31 cellular contexts compared by ENCODE assay signal in the genomic region with DNA sequence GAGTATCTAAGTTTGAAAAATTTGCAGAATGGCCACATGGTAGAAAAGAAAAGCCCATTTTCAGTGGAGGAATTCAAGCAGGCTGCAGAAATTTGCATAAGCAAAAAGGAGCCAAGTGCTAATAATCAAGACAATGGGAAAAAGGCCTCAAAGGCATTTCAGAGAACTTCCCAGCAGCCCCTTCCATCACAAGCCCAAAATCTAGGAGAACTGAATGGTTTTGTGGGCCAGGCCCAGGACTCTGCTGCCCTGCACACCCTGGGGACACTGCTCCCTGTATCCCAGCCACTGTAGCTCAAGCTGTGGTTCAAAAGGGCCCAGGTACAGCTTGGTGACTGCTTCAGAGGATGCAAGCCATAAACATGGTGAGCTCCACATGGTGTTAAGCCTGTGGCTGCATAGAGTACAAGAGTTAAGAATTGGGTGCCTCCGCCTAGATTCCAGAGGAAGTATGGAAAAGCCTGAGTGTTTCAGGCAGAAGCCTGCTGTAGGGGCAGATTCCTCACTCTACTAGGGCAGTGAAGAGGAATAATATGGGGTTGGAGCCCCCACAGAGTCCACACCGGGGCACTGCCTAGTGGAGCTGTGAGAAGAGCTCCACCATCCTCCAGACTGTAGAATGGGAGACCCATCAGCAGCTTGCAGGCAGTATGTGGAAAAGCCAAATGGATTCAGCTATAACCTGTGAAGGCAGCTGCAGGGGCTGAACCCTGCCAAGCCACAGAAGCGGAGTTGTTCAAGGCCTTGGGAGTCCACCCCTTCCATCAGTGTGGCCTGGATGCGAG.
"Had no signal": no experiment of that assay in that cellular context is flagged by ENCODE, and none has a peak within 500 bp of the region (broad histone marks: within the 10 kb centered on the region; RNA-seq: fewer than 3 reads in every experiment).

No MANE protein-coding gene starts in this region.

- H3K27ac ChIP-seq: adrenal gland, cardiac muscle cell, coronary artery, gastrocnemius medialis, hepatocyte, neutrophil, sigmoid colon, upper lobe of left lung, vagina, WERI-Rb-1 had no signal

- H3K4me3 ChIP-seq: adrenal gland, cardiac muscle cell, coronary artery, gastrocnemius medialis, hepatocyte, sigmoid colon, upper lobe of left lung, vagina had no signal

- H3K36me3 ChIP-seq: adrenal gland, cardiac muscle cell, gastrocnemius medialis, neutrophil, sigmoid colon, upper lobe of left lung, vagina, WERI-Rb-1 had no signal

- H3K9me3 ChIP-seq: gastrocnemius medialis, neutrophil, vagina had no signal

- DNase-seq: activated CD4-positive, alpha-beta memory T cell treated with anti-CD3 and anti-CD28 coated beads for 36 hours; activated CD4-positive, alpha-beta T cell treated with anti-CD3 and anti-CD28 coated beads, Interleukin-2, amount 10 ng/mL, durations not matched to agents 24 days and 14 days; activated CD4-positive, CD25-positive, alpha-beta regulatory T cell treated with anti-CD3 and anti-CD28 coated beads, Interleukin-2, amount 50 U/mL, for 72 hours; activated CD8-positive, alpha-beta memory T cell treated with anti-CD3 and anti-CD28 coated beads, Interleukin-2, amount 50 U/mL, for 4 hours; activated effector memory CD4-positive, alpha-beta T cell treated with anti-CD3 and anti-CD28 coated beads, Interleukin-2, amount 50 U/mL, for 16 hours; activated naive CD4-positive, alpha-beta T cell treated with anti-CD3 and anti-CD28 coated beads for 36 hours; activated naive CD8-positive, alpha-beta T cell treated with anti-CD3 and anti-CD28 coated beads for 36 hours; activated T-cell treated with anti-CD3 and anti-CD28 coated beads, Interleukin-2, amount 50 U/mL, for 1 hour; adrenal gland; aorta; cerebellar nuclear complex; effector memory CD8-positive, alpha-beta T cell; erythroblast; gastrocnemius medialis; islet precursor cell; left ventricle myocardium superior; sigmoid colon; small intestine; stimulated activated CD4-positive, alpha-beta T cell treated with anti-CD3 and anti-CD28 coated beads, Interleukin-1b, Interleukin-23, amount 100 ng/mL, for 48 hours; stimulated activated CD4-positive, alpha-beta T cell treated with anti-CD3 and anti-CD28 coated beads, Interleukin-4, amount 100 ng/mL, for 4 hours; stimulated activated CD8-positive, alpha-beta memory T cell treated with anti-CD3 and anti-CD28 coated beads, Interleukin-4, amount 100 ng/mL, for 48 hours; stimulated activated naive CD8-positive, alpha-beta T cell treated with anti-CD3 and anti-CD28 coated beads, Interleukin-15, amount 100 ng/mL, for 72 hours; substantia nigra; T-helper 9 cell; upper lobe of left lung; WERI-Rb-1 had no signal

- H3K4me1 ChIP-seq: adrenal gland, gastrocnemius medialis, sigmoid colon, upper lobe of left lung, vagina had no signal

- H3K27me3 ChIP-seq: adrenal gland, cardiac muscle cell, gastrocnemius medialis, hepatocyte, neutrophil, sigmoid colon, upper lobe of left lung, vagina had no signal
